Comparison of ENCODE assay signal across 1 cellular context in the genomic region with DNA sequence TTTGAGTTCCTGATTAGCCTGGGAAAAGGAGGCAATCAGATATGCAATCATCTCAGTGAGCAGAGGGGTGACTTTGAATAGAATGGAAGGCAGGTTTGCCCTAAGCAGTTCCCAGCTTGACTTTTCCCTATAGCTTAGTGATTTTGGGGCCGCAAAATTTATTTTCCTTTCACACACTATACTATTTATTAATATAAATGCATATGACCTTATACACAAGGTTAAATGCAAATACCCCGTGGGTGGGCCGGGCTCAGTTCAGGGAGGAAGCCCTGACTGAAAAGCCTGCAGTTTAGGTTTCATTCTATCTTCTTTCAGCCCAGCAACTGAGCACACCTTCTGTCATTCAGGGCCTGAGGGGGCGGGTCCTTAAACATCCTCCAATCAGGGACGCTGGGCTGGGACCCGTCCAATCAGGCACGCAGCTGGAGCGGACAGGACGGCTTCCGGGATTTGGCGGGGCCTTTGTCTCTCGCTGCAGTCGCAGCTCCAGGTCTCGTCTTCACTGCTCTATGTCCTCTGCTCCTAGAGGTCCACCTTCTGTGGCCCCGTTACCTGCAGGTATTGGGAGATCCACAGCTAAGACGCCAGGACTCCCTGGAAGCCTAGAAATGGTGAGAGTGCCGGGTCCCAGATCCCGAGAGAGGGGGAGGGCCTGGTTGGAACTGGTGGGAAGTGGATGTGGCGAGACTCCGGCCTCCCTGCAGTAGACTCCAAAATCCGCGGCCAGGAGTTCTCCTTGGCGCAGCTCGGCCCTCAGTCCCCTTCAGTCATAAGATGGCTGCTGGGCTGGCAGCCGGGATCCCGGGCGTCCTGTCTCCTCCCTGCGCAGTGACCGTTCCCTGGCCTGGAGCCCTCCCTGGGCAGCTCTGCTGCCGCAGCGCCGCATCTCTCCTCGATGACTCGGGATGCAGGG.
A peak's percentile ranks its signal among the peaks of the same experiment; 100 is the strongest.
TF ChIP-seq lines count a peak whose summit lies in the region.

A gene (plus strand): TSS at position 468 of the 916 bp plus-strand sequence. CDS start 45 bp downstream, at position 513.

TF ChIP-seq in GM12878, 131 proteins besides CTCF, POLR2A, EP300 and RAD21 (continued from another document and continues in another):
- TF ChIP-seq, protein P1, sequence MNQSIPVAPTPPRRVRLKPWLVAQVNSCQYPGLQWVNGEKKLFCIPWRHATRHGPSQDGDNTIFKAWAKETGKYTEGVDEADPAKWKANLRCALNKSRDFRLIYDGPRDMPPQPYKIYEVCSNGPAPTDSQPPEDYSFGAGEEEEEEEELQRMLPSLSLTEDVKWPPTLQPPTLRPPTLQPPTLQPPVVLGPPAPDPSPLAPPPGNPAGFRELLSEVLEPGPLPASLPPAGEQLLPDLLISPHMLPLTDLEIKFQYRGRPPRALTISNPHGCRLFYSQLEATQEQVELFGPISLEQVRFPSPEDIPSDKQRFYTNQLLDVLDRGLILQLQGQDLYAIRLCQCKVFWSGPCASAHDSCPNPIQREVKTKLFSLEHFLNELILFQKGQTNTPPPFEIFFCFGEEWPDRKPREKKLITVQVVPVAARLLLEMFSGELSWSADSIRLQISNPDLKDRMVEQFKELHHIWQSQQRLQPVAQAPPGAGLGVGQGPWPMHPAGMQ (IDR thresholded peaks at IDR 0.05; ENCODE audit: borderline replicate concordance): no peak
- TF ChIP-seq POLR2AphosphoS5 (IDR thresholded peaks at IDR 0.05; ENCODE audit: low read length) (peak; percentile 87), RELA (IDR thresholded peaks at IDR 0.05; ENCODE audit: borderline replicate concordance, partially characterized antibody) (no peak), HDGF (IDR thresholded peaks at IDR 0.05) (no peak), ESRRA (IDR thresholded peaks at IDR 0.05; ENCODE audit: low read length) (peak; percentile 71; the same call in 1 of the 2 replicates), PAX8 (IDR thresholded peaks at IDR 0.05) (no peak), PAX5 (IDR thresholded peaks at IDR 0.05; ENCODE audit: borderline replicate concordance, low read depth, low read length) (no peak), SPI1 (IDR thresholded peaks at IDR 0.05; ENCODE audit: borderline replicate concordance, insufficient read depth, low read depth, low read length) (no peak; the same call in 1 of the 2 replicates), ZNF217 (IDR thresholded peaks at IDR 0.05) (no peak), SMARCA5 (IDR thresholded peaks at IDR 0.05) (no peak), TBL1XR1 (IDR thresholded peaks at IDR 0.05; ENCODE audit: low read depth, low read length) (no peak), RCOR1 (conservative IDR thresholded peaks at IDR 0.05; ENCODE audit: low read depth, low read length) (no peak), LARP7 (IDR thresholded peaks at IDR 0.05) (peak; percentile 49; the same call in 1 of the 2 replicates), RUNX3 (IDR thresholded peaks at IDR 0.05; ENCODE audit: low read length) (no peak), ZNF274 (IDR thresholded peaks at IDR 0.05; ENCODE audit: insufficient read depth, insufficient read length) (no peak), MTA2 (IDR thresholded peaks at IDR 0.05; ENCODE audit: low read depth) (no peak), YY1 (IDR thresholded peaks at IDR 0.05; ENCODE audit: low read depth, low read length) (peak; percentile 41; the same call in 1 of the 2 replicates), PML (IDR thresholded peaks at IDR 0.05; ENCODE audit: low read length) (peak; percentile 69), ZSCAN29 (IDR thresholded peaks at IDR 0.05) (no peak), HCFC1 (IDR thresholded peaks at IDR 0.05; ENCODE audit: low read length) (no peak), ASH2L (IDR thresholded peaks at IDR 0.05; ENCODE audit: borderline replicate concordance, low read depth) (no peak), SP1 (IDR thresholded peaks at IDR 0.05; ENCODE audit: low read depth, low read length) (peak; percentile 90), SIN3A (IDR thresholded peaks at IDR 0.05; ENCODE audit: low read depth, low read length) (peak; percentile 87), MTA3 (IDR thresholded peaks at IDR 0.05; ENCODE audit: borderline replicate concordance, low read length) (no peak), BHLHE40 (IDR thresholded peaks at IDR 0.05; ENCODE audit: borderline replicate concordance in 1 of 2, low read depth in 2 of 2, low read length in 1 of 2) (no peak), TCF12 (IDR thresholded peaks at IDR 0.05; ENCODE audit: low read depth, low read length) (no peak), BMI1 (IDR thresholded peaks at IDR 0.05; ENCODE audit: borderline replicate concordance) (no peak)
- TF ChIP-seq, protein P2, sequence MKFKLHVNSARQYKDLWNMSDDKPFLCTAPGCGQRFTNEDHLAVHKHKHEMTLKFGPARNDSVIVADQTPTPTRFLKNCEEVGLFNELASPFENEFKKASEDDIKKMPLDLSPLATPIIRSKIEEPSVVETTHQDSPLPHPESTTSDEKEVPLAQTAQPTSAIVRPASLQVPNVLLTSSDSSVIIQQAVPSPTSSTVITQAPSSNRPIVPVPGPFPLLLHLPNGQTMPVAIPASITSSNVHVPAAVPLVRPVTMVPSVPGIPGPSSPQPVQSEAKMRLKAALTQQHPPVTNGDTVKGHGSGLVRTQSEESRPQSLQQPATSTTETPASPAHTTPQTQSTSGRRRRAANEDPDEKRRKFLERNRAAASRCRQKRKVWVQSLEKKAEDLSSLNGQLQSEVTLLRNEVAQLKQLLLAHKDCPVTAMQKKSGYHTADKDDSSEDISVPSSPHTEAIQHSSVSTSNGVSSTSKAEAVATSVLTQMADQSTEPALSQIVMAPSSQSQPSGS (IDR thresholded peaks at IDR 0.05; ENCODE audit: low read length): no peak
- TF ChIP-seq, protein P3, sequence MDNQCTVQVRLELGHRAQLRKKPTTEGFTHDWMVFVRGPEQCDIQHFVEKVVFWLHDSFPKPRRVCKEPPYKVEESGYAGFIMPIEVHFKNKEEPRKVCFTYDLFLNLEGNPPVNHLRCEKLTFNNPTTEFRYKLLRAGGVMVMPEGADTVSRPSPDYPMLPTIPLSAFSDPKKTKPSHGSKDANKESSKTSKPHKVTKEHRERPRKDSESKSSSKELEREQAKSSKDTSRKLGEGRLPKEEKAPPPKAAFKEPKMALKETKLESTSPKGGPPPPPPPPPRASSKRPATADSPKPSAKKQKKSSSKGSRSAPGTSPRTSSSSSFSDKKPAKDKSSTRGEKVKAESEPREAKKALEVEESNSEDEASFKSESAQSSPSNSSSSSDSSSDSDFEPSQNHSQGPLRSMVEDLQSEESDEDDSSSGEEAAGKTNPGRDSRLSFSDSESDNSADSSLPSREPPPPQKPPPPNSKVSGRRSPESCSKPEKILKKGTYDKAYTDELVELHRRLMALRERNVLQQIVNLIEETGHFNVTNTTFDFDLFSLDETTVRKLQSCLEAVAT (IDR thresholded peaks at IDR 0.05): 0 out of 2 replicates have a peak, but pooled peaks have one; percentile 36
- TF ChIP-seq, protein P4, sequence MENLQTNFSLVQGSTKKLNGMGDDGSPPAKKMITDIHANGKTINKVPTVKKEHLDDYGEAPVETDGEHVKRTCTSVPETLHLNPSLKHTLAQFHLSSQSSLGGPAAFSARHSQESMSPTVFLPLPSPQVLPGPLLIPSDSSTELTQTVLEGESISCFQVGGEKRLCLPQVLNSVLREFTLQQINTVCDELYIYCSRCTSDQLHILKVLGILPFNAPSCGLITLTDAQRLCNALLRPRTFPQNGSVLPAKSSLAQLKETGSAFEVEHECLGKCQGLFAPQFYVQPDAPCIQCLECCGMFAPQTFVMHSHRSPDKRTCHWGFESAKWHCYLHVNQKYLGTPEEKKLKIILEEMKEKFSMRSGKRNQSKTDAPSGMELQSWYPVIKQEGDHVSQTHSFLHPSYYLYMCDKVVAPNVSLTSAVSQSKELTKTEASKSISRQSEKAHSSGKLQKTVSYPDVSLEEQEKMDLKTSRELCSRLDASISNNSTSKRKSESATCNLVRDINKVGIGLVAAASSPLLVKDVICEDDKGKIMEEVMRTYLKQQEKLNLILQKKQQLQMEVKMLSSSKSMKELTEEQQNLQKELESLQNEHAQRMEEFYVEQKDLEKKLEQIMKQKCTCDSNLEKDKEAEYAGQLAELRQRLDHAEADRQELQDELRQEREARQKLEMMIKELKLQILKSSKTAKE (IDR thresholded peaks at IDR 0.05; ENCODE audit: low read depth, poor library complexity, severe bottlenecking): no peak
- TF ChIP-seq, protein P5, sequence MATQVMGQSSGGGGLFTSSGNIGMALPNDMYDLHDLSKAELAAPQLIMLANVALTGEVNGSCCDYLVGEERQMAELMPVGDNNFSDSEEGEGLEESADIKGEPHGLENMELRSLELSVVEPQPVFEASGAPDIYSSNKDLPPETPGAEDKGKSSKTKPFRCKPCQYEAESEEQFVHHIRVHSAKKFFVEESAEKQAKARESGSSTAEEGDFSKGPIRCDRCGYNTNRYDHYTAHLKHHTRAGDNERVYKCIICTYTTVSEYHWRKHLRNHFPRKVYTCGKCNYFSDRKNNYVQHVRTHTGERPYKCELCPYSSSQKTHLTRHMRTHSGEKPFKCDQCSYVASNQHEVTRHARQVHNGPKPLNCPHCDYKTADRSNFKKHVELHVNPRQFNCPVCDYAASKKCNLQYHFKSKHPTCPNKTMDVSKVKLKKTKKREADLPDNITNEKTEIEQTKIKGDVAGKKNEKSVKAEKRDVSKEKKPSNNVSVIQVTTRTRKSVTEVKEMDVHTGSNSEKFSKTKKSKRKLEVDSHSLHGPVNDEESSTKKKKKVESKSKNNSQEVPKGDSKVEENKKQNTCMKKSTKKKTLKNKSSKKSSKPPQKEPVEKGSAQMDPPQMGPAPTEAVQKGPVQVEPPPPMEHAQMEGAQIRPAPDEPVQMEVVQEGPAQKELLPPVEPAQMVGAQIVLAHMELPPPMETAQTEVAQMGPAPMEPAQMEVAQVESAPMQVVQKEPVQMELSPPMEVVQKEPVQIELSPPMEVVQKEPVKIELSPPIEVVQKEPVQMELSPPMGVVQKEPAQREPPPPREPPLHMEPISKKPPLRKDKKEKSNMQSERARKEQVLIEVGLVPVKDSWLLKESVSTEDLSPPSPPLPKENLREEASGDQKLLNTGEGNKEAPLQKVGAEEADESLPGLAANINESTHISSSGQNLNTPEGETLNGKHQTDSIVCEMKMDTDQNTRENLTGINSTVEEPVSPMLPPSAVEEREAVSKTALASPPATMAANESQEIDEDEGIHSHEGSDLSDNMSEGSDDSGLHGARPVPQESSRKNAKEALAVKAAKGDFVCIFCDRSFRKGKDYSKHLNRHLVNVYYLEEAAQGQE (IDR thresholded peaks at IDR 0.05; ENCODE audit: low read depth, low read length): no peak
- TF ChIP-seq, protein P6, sequence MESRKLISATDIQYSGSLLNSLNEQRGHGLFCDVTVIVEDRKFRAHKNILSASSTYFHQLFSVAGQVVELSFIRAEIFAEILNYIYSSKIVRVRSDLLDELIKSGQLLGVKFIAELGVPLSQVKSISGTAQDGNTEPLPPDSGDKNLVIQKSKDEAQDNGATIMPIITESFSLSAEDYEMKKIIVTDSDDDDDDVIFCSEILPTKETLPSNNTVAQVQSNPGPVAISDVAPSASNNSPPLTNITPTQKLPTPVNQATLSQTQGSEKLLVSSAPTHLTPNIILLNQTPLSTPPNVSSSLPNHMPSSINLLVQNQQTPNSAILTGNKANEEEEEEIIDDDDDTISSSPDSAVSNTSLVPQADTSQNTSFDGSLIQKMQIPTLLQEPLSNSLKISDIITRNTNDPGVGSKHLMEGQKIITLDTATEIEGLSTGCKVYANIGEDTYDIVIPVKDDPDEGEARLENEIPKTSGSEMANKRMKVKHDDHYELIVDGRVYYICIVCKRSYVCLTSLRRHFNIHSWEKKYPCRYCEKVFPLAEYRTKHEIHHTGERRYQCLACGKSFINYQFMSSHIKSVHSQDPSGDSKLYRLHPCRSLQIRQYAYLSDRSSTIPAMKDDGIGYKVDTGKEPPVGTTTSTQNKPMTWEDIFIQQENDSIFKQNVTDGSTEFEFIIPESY (IDR thresholded peaks at IDR 0.05): no peak
- TF ChIP-seq, protein P7, sequence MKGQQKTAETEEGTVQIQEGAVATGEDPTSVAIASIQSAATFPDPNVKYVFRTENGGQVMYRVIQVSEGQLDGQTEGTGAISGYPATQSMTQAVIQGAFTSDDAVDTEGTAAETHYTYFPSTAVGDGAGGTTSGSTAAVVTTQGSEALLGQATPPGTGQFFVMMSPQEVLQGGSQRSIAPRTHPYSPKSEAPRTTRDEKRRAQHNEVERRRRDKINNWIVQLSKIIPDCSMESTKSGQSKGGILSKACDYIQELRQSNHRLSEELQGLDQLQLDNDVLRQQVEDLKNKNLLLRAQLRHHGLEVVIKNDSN (IDR thresholded peaks at IDR 0.05; ENCODE audit: borderline replicate concordance, extremely low read length, insufficient read depth, low read depth, low read length): no peak
- TF ChIP-seq, protein P8, sequence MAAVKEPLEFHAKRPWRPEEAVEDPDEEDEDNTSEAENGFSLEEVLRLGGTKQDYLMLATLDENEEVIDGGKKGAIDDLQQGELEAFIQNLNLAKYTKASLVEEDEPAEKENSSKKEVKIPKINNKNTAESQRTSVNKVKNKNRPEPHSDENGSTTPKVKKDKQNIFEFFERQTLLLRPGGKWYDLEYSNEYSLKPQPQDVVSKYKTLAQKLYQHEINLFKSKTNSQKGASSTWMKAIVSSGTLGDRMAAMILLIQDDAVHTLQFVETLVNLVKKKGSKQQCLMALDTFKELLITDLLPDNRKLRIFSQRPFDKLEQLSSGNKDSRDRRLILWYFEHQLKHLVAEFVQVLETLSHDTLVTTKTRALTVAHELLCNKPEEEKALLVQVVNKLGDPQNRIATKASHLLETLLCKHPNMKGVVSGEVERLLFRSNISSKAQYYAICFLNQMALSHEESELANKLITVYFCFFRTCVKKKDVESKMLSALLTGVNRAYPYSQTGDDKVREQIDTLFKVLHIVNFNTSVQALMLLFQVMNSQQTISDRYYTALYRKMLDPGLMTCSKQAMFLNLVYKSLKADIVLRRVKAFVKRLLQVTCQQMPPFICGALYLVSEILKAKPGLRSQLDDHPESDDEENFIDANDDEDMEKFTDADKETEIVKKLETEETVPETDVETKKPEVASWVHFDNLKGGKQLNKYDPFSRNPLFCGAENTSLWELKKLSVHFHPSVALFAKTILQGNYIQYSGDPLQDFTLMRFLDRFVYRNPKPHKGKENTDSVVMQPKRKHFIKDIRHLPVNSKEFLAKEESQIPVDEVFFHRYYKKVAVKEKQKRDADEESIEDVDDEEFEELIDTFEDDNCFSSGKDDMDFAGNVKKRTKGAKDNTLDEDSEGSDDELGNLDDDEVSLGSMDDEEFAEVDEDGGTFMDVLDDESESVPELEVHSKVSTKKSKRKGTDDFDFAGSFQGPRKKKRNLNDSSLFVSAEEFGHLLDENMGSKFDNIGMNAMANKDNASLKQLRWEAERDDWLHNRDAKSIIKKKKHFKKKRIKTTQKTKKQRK (IDR thresholded peaks at IDR 0.05; ENCODE audit: low read depth, low read length): no peak; the same call in 1 of the 2 replicates
